In the genomic region with DNA sequence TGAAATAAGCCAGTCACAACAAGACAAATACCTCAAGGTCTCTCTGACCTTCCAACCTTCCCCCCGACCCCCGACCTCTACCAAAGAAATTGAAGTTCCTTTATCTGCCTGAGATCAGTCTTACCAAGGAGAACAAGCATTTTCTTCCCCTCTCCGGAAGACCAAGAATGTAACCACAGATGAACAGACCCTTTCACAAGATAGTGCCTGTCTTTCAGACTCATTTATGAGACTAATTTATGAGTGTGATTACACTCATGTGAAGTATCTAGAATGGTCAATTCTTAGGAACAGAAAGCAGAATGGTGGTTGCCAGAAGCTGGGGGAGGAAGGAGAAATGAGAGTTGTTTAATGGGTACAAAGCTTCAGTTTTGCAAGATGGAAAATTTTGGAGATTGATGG, we compare ENCODE assay signal across 1 cellular context.
TF ChIP-seq lines count a peak whose summit lies in the region.

No MANE protein-coding gene starts in this region.

TF ChIP-seq in GM12878, 131 proteins besides CTCF, POLR2A, EP300 and RAD21 (continued from another document):
- peak in 1 of 2 experiments; percentile 44; a peak in 2 of 4 replicates for TF ChIP-seq BHLHE40 (IDR thresholded peaks at IDR 0.05; ENCODE audit: borderline replicate concordance in 1 of 2, low read depth in 2 of 2, low read length in 1 of 2)
- TF ChIP-seq ETV6 (conservative IDR thresholded peaks at IDR 0.05 in 1 of 2, IDR thresholded peaks at IDR 0.05 in 1 of 2; ENCODE audit: borderline replicate concordance in 1 of 2, low read depth in 1 of 2): peak in 1 of 2 experiments; percentile 26; a peak in 1 of 4 replicates
